ENCODE assay signal across 1 cellular context in the genomic region with DNA sequence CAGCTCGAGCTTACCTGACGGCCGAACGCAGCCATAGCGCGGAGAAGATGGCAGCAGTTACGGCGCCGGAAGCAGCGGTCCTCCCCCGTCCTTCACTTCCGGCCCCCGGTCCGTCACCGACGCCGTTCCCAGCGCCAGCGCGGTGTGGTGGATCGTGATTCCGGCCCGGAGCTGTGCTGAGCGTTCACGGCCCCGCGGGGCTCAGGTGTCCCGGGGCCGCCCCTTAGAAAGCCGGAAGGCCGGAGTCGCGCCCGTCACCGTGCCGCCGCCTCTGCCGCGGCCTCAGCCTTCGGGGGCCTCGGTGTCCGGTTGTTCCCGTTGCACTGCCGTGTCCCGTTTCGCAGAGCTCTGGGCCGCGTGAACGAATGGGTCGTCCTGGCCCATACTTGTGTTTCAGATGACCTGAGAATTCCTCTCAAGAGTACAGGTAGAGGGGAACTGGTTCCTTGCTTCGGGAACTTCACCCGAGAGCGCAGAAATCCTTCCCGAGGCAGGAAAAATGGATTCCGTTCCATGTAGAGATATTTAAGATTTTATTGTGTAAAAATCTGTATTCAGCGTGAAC.
TF ChIP-seq lines count a peak whose summit lies in the region.

A gene with protein sequence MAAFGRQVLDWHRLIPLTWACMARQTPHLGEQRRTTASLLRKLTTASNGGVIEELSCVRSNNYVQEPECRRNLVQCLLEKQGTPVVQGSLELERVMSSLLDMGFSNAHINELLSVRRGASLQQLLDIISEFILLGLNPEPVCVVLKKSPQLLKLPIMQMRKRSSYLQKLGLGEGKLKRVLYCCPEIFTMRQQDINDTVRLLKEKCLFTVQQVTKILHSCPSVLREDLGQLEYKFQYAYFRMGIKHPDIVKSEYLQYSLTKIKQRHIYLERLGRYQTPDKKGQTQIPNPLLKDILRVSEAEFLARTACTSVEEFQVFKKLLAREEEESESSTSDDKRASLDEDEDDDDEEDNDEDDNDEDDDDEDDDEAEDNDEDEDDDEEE (minus strand): TSS at position 49 of the 565 bp plus-strand sequence. CDS start 14 bp downstream, at position 35.

TF ChIP-seq in HepG2, 621 proteins besides CTCF, POLR2A, EP300 and RAD21 (continued from another document and continues in another):
- peak; percentile 97 for TF ChIP-seq ZNF878 (CRISPR knock-in tag; IDR thresholded peaks at IDR 0.05)
- TF ChIP-seq SRSF1 (optimal IDR thresholded peaks at IDR 0.05; ENCODE audit: low read depth, low read length), result peak; percentile 97
- TF ChIP-seq, protein P1, sequence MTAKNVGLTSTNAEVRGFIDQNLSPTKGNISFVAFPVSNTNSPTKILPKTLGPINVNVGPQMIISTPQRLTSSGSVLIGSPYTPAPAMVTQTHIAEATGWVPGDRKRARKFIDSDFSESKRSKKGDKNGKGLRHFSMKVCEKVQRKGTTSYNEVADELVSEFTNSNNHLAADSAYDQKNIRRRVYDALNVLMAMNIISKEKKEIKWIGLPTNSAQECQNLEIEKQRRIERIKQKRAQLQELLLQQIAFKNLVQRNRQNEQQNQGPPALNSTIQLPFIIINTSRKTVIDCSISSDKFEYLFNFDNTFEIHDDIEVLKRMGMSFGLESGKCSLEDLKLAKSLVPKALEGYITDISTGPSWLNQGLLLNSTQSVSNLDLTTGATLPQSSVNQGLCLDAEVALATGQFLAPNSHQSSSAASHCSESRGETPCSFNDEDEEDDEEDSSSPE (CRISPR knock-in tag; IDR thresholded peaks at IDR 0.05), result peak; percentile 87
- peak; percentile 97 for TF ChIP-seq TBX2 (CRISPR knock-in tag; IDR thresholded peaks at IDR 0.05; ENCODE audit: borderline replicate concordance)
- TF ChIP-seq RNF2 (conservative IDR thresholded peaks at IDR 0.05; ENCODE audit: low read depth), result peak; percentile 79
- no peak for TF ChIP-seq MBNL3 (CRISPR knock-in tag; conservative IDR thresholded peaks at IDR 0.05)
- TF ChIP-seq HHEX (CRISPR knock-in tag; IDR thresholded peaks at IDR 0.05), result peak; percentile 78
- TF ChIP-seq HOXD1 (CRISPR knock-in tag; IDR thresholded peaks at IDR 0.05), result peak; percentile 96
- TF ChIP-seq, protein P2, sequence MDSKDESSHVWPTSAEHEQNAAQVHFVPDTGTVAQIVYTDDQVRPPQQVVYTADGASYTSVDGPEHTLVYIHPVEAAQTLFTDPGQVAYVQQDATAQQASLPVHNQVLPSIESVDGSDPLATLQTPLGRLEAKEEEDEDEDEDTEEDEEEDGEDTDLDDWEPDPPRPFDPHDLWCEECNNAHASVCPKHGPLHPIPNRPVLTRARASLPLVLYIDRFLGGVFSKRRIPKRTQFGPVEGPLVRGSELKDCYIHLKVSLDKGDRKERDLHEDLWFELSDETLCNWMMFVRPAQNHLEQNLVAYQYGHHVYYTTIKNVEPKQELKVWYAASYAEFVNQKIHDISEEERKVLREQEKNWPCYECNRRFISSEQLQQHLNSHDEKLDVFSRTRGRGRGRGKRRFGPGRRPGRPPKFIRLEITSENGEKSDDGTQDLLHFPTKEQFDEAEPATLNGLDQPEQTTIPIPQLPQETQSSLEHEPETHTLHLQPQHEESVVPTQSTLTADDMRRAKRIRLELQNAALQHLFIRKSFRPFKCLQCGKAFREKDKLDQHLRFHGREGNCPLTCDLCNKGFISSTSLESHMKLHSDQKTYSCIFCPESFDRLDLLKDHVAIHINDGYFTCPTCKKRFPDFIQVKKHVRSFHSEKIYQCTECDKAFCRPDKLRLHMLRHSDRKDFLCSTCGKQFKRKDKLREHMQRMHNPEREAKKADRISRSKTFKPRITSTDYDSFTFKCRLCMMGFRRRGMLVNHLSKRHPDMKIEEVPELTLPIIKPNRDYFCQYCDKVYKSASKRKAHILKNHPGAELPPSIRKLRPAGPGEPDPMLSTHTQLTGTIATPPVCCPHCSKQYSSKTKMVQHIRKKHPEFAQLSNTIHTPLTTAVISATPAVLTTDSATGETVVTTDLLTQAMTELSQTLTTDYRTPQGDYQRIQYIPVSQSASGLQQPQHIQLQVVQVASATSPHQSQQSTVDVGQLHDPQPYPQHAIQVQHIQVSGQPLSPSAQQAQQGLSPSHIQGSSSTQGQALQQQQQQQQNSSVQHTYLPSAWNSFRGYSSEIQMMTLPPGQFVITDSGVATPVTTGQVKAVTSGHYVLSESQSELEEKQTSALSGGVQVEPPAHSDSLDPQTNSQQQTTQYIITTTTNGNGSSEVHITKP (CRISPR knock-in tag; IDR thresholded peaks at IDR 0.05; ENCODE audit: low read depth), result peak; percentile 92
- TF ChIP-seq, protein P3, sequence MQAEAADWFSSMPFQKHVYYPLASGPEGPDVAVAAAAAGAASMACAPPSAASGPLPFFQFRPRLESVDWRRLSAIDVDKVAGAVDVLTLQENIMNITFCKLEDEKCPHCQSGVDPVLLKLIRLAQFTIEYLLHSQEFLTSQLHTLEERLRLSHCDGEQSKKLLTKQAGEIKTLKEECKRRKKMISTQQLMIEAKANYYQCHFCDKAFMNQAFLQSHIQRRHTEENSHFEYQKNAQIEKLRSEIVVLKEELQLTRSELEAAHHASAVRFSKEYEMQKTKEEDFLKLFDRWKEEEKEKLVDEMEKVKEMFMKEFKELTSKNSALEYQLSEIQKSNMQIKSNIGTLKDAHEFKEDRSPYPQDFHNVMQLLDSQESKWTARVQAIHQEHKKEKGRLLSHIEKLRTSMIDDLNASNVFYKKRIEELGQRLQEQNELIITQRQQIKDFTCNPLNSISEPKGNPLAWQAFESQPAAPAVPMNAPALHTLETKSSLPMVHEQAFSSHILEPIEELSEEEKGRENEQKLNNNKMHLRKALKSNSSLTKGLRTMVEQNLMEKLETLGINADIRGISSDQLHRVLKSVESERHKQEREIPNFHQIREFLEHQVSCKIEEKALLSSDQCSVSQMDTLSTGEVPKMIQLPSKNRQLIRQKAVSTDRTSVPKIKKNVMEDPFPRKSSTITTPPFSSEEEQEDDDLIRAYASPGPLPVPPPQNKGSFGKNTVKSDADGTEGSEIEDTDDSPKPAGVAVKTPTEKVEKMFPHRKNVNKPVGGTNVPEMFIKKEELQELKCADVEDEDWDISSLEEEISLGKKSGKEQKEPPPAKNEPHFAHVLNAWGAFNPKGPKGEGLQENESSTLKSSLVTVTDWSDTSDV (CRISPR knock-in tag; IDR thresholded peaks at IDR 0.05), result peak; percentile 96
- TF ChIP-seq ZNF30 (CRISPR knock-in tag; IDR thresholded peaks at IDR 0.05), result peak; percentile 50; the same call in 1 of the 2 replicates
- TF ChIP-seq, protein P4, sequence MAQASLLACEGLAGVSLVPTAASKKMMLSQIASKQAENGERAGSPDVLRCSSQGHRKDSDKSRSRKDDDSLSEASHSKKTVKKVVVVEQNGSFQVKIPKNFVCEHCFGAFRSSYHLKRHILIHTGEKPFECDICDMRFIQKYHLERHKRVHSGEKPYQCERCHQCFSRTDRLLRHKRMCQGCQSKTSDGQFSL (CRISPR knock-in tag; IDR thresholded peaks at IDR 0.05), result peak; percentile 82
- TF ChIP-seq ZNF296 (CRISPR knock-in tag; conservative IDR thresholded peaks at IDR 0.05), result 0 out of 2 replicates have a peak, but pooled peaks have one; percentile 52
- peak; percentile 85; the same call in 1 of the 2 replicates for TF ChIP-seq IRX3 (CRISPR knock-in tag; IDR thresholded peaks at IDR 0.05; ENCODE audit: borderline replicate concordance, low read depth)
- peak; percentile 92 for TF ChIP-seq BCL6 (CRISPR knock-in tag; IDR thresholded peaks at IDR 0.05)
- TF ChIP-seq, protein P5, sequence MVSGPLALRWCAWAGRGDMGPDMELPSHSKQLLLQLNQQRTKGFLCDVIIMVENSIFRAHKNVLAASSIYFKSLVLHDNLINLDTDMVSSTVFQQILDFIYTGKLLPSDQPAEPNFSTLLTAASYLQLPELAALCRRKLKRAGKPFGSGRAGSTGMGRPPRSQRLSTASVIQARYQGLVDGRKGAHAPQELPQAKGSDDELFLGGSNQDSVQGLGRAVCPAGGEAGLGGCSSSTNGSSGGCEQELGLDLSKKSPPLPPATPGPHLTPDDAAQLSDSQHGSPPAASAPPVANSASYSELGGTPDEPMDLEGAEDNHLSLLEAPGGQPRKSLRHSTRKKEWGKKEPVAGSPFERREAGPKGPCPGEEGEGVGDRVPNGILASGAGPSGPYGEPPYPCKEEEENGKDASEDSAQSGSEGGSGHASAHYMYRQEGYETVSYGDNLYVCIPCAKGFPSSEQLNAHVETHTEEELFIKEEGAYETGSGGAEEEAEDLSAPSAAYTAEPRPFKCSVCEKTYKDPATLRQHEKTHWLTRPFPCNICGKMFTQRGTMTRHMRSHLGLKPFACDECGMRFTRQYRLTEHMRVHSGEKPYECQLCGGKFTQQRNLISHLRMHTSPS (CRISPR knock-in tag; IDR thresholded peaks at IDR 0.05; ENCODE audit: low read depth), result peak; percentile 90
- peak; percentile 98 for TF ChIP-seq ZNF205 (CRISPR knock-in tag; IDR thresholded peaks at IDR 0.05)
- TF ChIP-seq, protein P6, sequence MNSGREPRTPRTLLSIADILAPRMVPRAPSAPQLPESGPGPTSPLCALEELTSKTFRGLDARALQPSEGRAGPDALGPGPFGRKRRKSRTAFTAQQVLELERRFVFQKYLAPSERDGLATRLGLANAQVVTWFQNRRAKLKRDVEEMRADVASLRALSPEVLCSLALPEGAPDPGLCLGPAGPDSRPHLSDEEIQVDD (CRISPR knock-in tag; IDR thresholded peaks at IDR 0.05; ENCODE audit: borderline replicate concordance), result peak; percentile 98
- TF ChIP-seq HNRNPUL1 (IDR thresholded peaks at IDR 0.05; ENCODE audit: low read depth, low read length), result peak; percentile 94
- TF ChIP-seq ZSCAN22 (CRISPR knock-in tag; IDR thresholded peaks at IDR 0.05), result peak; percentile 76; the same call in 1 of the 2 replicates
- peak; percentile 83 for TF ChIP-seq TAF15 (IDR thresholded peaks at IDR 0.05; ENCODE audit: low read depth, low read length, poor library complexity, severe bottlenecking)
- TF ChIP-seq KDM4B (CRISPR knock-in tag; IDR thresholded peaks at IDR 0.05), result peak; percentile 99
- TF ChIP-seq, protein P7, sequence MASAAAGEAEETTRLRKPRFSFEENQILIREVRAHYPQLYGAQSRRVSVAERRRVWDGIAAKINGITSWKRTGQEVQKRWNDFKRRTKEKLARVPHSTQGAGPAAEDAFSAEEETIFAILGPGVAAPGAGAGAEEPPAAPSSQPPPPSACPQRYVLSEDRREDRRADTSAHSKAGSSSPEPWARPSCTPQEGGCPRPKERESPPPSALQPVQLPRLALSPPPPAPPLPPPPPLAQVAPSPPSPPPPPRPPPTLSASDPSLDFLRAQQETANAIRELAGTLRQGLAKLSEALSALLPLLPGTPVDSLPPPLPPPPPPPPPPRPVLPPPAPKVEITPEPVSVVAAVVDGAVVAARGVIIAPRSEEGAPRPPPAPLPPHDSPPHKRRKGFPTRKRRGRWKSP (CRISPR knock-in tag; IDR thresholded peaks at IDR 0.05), result peak; percentile 91
- TF ChIP-seq FOXA3 (CRISPR knock-in tag; IDR thresholded peaks at IDR 0.05), result peak; percentile 93
- TF ChIP-seq, protein P8, sequence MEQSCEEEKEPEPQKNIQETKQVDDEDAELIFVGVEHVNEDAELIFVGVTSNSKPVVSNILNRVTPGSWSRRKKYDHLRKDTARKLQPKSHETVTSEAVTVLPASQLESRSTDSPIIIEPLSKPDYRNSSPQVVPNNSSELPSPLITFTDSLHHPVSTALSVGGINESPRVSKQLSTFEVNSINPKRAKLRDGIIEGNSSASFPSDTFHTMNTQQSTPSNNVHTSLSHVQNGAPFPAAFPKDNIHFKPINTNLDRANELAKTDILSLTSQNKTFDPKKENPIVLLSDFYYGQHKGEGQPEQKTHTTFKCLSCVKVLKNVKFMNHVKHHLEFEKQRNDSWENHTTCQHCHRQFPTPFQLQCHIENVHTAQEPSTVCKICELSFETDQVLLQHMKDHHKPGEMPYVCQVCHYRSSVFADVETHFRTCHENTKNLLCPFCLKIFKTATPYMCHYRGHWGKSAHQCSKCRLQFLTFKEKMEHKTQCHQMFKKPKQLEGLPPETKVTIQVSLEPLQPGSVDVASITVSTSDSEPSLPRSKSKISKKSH (CRISPR knock-in tag; IDR thresholded peaks at IDR 0.05; ENCODE audit: borderline replicate concordance), result peak; percentile 97
- TF ChIP-seq NFE2L2 (IDR thresholded peaks at IDR 0.05; ENCODE audit: low read length), result no peak
- peak; percentile 84 for TF ChIP-seq SP2 (CRISPR knock-in tag; IDR thresholded peaks at IDR 0.05)
- TF ChIP-seq SRSF9 (IDR thresholded peaks at IDR 0.05; ENCODE audit: borderline replicate concordance, insufficient read depth, low read depth, low read length, poor library complexity, severe bottlenecking), result no peak
- TF ChIP-seq, protein P9, sequence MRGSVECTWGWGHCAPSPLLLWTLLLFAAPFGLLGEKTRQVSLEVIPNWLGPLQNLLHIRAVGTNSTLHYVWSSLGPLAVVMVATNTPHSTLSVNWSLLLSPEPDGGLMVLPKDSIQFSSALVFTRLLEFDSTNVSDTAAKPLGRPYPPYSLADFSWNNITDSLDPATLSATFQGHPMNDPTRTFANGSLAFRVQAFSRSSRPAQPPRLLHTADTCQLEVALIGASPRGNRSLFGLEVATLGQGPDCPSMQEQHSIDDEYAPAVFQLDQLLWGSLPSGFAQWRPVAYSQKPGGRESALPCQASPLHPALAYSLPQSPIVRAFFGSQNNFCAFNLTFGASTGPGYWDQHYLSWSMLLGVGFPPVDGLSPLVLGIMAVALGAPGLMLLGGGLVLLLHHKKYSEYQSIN (CRISPR knock-in tag; IDR thresholded peaks at IDR 0.05; ENCODE audit: borderline replicate concordance), result no peak; the same call in 1 of the 2 replicates
- TF ChIP-seq POLR2G (IDR thresholded peaks at IDR 0.05; ENCODE audit: low read depth, low read length), result peak; percentile 98
- peak; percentile 54; the same call in 1 of the 2 replicates for TF ChIP-seq RFX5 (IDR thresholded peaks at IDR 0.05; ENCODE audit: low read depth, low read length)
- TF ChIP-seq ZNF432 (CRISPR knock-in tag; IDR thresholded peaks at IDR 0.05; ENCODE audit: borderline replicate concordance), result no peak
- peak; percentile 81 for TF ChIP-seq HNRNPL (IDR thresholded peaks at IDR 0.05; ENCODE audit: low read depth, low read length)
- peak; percentile 53; the same call in 1 of the 2 replicates for TF ChIP-seq ZNF3 (CRISPR knock-in tag; IDR thresholded peaks at IDR 0.05)
- peak; percentile 83; the same call in 1 of the 2 replicates for TF ChIP-seq ZNF230 (CRISPR knock-in tag; IDR thresholded peaks at IDR 0.05)
- TF ChIP-seq NFRKB (IDR thresholded peaks at IDR 0.05), result peak; percentile 78
- TF ChIP-seq, protein P10, sequence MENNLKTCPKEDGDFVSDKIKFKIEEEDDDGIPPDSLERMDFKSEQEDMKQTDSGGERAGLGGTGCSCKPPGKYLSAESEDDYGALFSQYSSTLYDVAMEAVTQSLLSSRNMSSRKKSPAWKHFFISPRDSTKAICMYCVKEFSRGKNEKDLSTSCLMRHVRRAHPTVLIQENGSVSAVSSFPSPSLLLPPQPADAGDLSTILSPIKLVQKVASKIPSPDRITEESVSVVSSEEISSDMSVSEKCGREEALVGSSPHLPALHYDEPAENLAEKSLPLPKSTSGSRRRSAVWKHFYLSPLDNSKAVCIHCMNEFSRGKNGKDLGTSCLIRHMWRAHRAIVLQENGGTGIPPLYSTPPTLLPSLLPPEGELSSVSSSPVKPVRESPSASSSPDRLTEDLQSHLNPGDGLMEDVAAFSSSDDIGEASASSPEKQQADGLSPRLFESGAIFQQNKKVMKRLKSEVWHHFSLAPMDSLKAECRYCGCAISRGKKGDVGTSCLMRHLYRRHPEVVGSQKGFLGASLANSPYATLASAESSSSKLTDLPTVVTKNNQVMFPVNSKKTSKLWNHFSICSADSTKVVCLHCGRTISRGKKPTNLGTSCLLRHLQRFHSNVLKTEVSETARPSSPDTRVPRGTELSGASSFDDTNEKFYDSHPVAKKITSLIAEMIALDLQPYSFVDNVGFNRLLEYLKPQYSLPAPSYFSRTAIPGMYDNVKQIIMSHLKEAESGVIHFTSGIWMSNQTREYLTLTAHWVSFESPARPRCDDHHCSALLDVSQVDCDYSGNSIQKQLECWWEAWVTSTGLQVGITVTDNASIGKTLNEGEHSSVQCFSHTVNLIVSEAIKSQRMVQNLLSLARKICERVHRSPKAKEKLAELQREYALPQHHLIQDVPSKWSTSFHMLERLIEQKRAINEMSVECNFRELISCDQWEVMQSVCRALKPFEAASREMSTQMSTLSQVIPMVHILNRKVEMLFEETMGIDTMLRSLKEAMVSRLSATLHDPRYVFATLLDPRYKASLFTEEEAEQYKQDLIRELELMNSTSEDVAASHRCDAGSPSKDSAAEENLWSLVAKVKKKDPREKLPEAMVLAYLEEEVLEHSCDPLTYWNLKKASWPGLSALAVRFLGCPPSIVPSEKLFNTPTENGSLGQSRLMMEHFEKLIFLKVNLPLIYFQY (CRISPR knock-in tag; IDR thresholded peaks at IDR 0.05; ENCODE audit: borderline replicate concordance), result peak; percentile 98
